ENCODE assay signal across 12 cellular contexts in the genomic region with DNA sequence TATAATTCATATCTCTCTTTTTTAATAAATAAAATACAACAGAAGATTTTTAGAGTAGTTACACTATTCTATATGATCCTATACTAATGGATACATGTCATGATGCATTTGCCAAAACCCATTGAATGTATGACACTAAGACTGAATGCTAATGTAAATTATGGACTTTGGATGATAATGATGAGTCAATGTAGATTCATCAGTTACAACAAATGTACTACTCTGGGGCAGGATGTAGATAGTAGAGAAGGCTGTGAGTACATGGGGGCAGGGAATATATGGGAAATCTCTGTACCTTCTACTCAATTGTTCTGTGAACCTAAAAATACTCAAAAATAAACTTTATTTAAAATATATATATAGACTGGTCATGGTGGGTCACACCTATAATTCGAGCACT.
"Had no signal": no experiment of that assay in that cellular context is flagged by ENCODE, and none has a peak within 500 bp of the region (broad histone marks: within the 10 kb centered on the region; RNA-seq: fewer than 3 reads in every experiment).

No MANE protein-coding gene starts in this region.

- H3K27me3 ChIP-seq: gastrocnemius medialis, uterus had no signal

- ATAC-seq: activated T-cell treated with anti-CD3 and anti-CD28 coated beads, Interleukin-2, amount 50 U/mL, for 72 hours; gastrocnemius medialis; lower lobe of right lung; naive thymus-derived CD4-positive, alpha-beta T cell had no signal

- H3K4me3 Mint-ChIP-seq: activated naive CD8-positive, alpha-beta T cell treated with anti-CD3 and anti-CD28 coated beads for 36 hours; activated T-cell treated with anti-CD3 and anti-CD28 coated beads, Interleukin-2, amount 50 U/mL, for 72 hours; naive thymus-derived CD4-positive, alpha-beta T cell had no signal

- H3K27ac ChIP-seq: gastrocnemius medialis, lower lobe of right lung, uterus had no signal

- H3K9me3 ChIP-seq: gastrocnemius medialis, lower lobe of right lung, uterus had no signal

- H3K36me3 Mint-ChIP-seq: activated naive CD8-positive, alpha-beta T cell treated with anti-CD3 and anti-CD28 coated beads for 36 hours; naive thymus-derived CD4-positive, alpha-beta T cell had no signal

- H3K9me3 Mint-ChIP-seq: activated naive CD8-positive, alpha-beta T cell treated with anti-CD3 and anti-CD28 coated beads for 36 hours; activated T-cell treated with anti-CD3 and anti-CD28 coated beads, Interleukin-2, amount 50 U/mL, for 72 hours; naive thymus-derived CD4-positive, alpha-beta T cell had no signal

- H3K4me3 ChIP-seq: gastrocnemius medialis, lower lobe of right lung, uterus had no signal

- DNase-seq: activated CD4-positive, alpha-beta T cell treated with anti-CD3 and anti-CD28 coated beads for 1 hour; activated CD4-positive, alpha-beta T cell treated with anti-CD3 and anti-CD28 coated beads, Interleukin-2, amount 50 U/mL, for 48 hours; activated gamma-delta T cell treated with Interleukin-2 at 50 U/mL for 16 hours; activated naive CD8-positive, alpha-beta T cell treated with anti-CD3 and anti-CD28 coated beads for 36 hours; activated T-cell treated with anti-CD3 and anti-CD28 coated beads, Interleukin-2, amount 50 U/mL, for 72 hours; anterior cingulate cortex; gastrocnemius medialis; kidney glomerular epithelial cell; lower lobe of right lung; naive thymus-derived CD4-positive, alpha-beta T cell; T-helper 9 cell; uterus had no signal

- H3K27ac Mint-ChIP-seq: activated naive CD8-positive, alpha-beta T cell treated with anti-CD3 and anti-CD28 coated beads for 36 hours; activated T-cell treated with anti-CD3 and anti-CD28 coated beads, Interleukin-2, amount 50 U/mL, for 72 hours; naive thymus-derived CD4-positive, alpha-beta T cell had no signal

- H3K36me3 ChIP-seq: gastrocnemius medialis, lower lobe of right lung, uterus had no signal

- H3K4me1 ChIP-seq: gastrocnemius medialis, lower lobe of right lung, uterus had no signal
